Comparison of ENCODE assay signal across 8 cellular contexts in the genomic region with DNA sequence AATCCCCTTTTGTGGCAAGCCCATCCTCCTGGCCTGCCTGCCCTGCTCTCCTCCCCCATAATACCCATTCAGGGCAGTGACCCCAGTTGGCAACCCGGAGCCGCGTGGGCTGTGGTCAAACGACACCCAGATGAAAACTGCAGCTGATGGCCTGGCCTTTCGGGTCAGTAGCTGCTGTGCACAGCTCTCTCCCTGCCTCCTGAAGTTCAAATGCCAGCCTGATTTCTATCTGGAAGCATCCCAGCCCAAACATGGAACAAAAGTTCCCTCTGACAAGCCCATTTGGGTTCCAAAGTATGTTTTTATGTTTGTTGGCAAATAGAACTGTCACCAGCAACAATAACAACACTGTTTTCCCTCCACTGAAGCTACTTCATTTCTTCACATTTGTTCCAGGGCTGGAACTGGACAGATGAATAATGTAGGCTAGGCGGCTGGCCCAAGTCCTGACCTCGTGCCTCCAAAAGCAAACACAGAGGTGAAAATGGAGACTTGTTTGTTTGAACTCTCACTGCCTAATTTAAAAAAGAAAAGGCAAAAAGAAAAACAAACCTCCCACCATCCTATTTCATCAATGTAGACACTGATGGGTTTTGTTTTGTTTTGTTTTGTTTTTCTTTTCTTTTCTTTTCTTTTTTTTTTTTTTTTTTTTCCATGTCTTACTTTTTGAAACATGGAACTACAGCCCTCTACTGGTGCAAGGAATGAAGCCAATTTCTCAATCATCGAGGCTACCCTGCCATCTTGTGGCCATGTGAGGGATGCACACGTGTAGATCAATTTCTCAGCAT.
DNase-seq lines count a peak whose midpoint lies in the region; ATAC-seq and TF ChIP-seq lines count a peak whose summit lies in the region.

No MANE protein-coding gene starts in this region.

- H3K4me1 ChIP-seq in colonic mucosa (no peaks in the 10 kb centered on the region), liver (ENCODE audit: control insufficient read depth in 4 of 4, insufficient read depth in 4 of 4, low read length in 3 of 4) (peaks cover 5 to 23% (median 16%) of the 10 kb centered on the region in 4 donors)

- peak; percentile 96 for TF ChIP-seq CTCF in AG09319 (IDR thresholded peaks at IDR 0.05; ENCODE audit: low read depth, low read length)
- peak; percentile 96 for TF ChIP-seq CTCF in colonic mucosa (IDR thresholded peaks at IDR 0.05)
- peak; percentile 100 for TF ChIP-seq CTCF in liver (IDR thresholded peaks at IDR 0.05; ENCODE audit: low read depth, low read length, missing input control)

- H3K27me3 ChIP-seq in colonic mucosa (no peaks in the 10 kb centered on the region), liver (ENCODE audit: control insufficient read depth in 4 of 4, insufficient read depth in 4 of 4, low read length in 3 of 4) (no peaks in the 10 kb centered on the region)

- no peaks in the 10 kb centered on the region for H3K36me3 Mint-ChIP-seq in activated CD4-positive, alpha-beta T cell treated with anti-CD3 and anti-CD28 coated beads, Interleukin-2, amount 10 ng/mL, durations not matched to agents 24 days and 14 days (ENCODE audit: low read depth)

- H3K4me3 ChIP-seq in colonic mucosa (no peak overlapping the region), liver (ENCODE audit: low read depth in 1 of 3, low read length in 3 of 3) (no peak overlapping the region)

- H3K4me1 Mint-ChIP-seq in activated CD4-positive, alpha-beta T cell treated with anti-CD3 and anti-CD28 coated beads, Interleukin-2, amount 10 ng/mL, durations not matched to agents 24 days and 14 days, result peaks cover 9% of the 10 kb centered on the region

- no peaks in the 10 kb centered on the region for H3K9me3 Mint-ChIP-seq in activated CD4-positive, alpha-beta T cell treated with anti-CD3 and anti-CD28 coated beads, Interleukin-2, amount 10 ng/mL, durations not matched to agents 24 days and 14 days

- intact Hi-C loops in activated CD4-positive, alpha-beta T cell treated with anti-CD3 and anti-CD28 coated beads, Interleukin-2, amount 10 ng/mL, durations not matched to agents 24 days and 14 days (cut with micrococcal nuclease), result loop anchor here (1.0 to 10.0 kb wide), 5 partner anchors 224 to 928 kb away; no protein-coding TSS in a partner anchor
- intact Hi-C loops in colonic mucosa (cut with DNase I), result loop anchor here (5.0 to 10.0 kb wide), 3 partner anchors 258 to 930 kb away; no protein-coding TSS in a partner anchor

- no peak overlapping the region for H3K27ac Mint-ChIP-seq in activated CD4-positive, alpha-beta T cell treated with anti-CD3 and anti-CD28 coated beads, Interleukin-2, amount 10 ng/mL, durations not matched to agents 24 days and 14 days

- H3K4me3 Mint-ChIP-seq in activated CD4-positive, alpha-beta T cell treated with anti-CD3 and anti-CD28 coated beads, Interleukin-2, amount 10 ng/mL, durations not matched to agents 24 days and 14 days, result no peak overlapping the region

- H3K9me3 ChIP-seq in colonic mucosa (no peaks in the 10 kb centered on the region), liver (ENCODE audit: control insufficient read depth in 4 of 4, low read length in 3 of 4) (peaks cover 0 to 2% (median 1%) of the 10 kb centered on the region in 4 donors)

- TF ChIP-seq RAD21 in liver (IDR thresholded peaks at IDR 0.05), result peak; percentile 98 to 100

- H3K9ac ChIP-seq in colonic mucosa (ENCODE audit: low read depth in 2 of 2, low read length in 2 of 2) (no peak overlapping the region), liver (ENCODE audit: low read depth in 1 of 2, low read length in 2 of 2) (no peak overlapping the region)

- H3K27me3 Mint-ChIP-seq in activated CD4-positive, alpha-beta T cell treated with anti-CD3 and anti-CD28 coated beads, Interleukin-2, amount 10 ng/mL, durations not matched to agents 24 days and 14 days, result peaks cover 1% of the 10 kb centered on the region

- H3K27ac ChIP-seq in colonic mucosa, result no peak overlapping the region
- peak overlapping the region; percentile 71 to 76 for H3K27ac ChIP-seq in liver (ENCODE audit: low read depth in 1 of 2, low read length in 2 of 2)

- peak; percentile 83 for ATAC-seq in GM18909 (IDR thresholded peaks at IDR 0.05; ENCODE audit: poor library complexity, unreplicated experiment)
- ATAC-seq in HG03469 (IDR thresholded peaks at IDR 0.05; ENCODE audit: unreplicated experiment), result peak; percentile 67

- H3K36me3 ChIP-seq in colonic mucosa (no peaks in the 10 kb centered on the region), liver (ENCODE audit: control insufficient read depth in 4 of 4, insufficient read depth in 3 of 4, low read depth in 1 of 4, low read length in 3 of 4) (no peaks in the 10 kb centered on the region)

- DNase-seq in AG09319 (ENCODE audit: extremely low read depth, low read depth) (peak; percentile 83), NCI-H526 (lab: John Stamatoyannopoulos, UW) (peak; percentile 28 to 71), colonic mucosa (peak; percentile 70)
- peak; percentile 91 for DNase-seq in activated CD4-positive, alpha-beta T cell treated with anti-CD3 and anti-CD28 coated beads, Interleukin-2, amount 10 ng/mL, durations not matched to agents 24 days and 14 days
- peak; percentile 48 to 49 for DNase-seq in stimulated activated CD4-positive, alpha-beta T cell treated with anti-CD3 and anti-CD28 coated beads, Interleukin-4, amount 100 ng/mL, for 48 hours (ENCODE audit: low read depth in 2 of 2)

- 26% methylated on average over 9 of the region's 9 CpGs for WGBS in liver

TF ChIP-seq in liver, 16 proteins besides CTCF, POLR2A, EP300 and RAD21:
- peak; percentile 91 for TF ChIP-seq YY1 (IDR thresholded peaks at IDR 0.05)
- TF ChIP-seq, protein P1, sequence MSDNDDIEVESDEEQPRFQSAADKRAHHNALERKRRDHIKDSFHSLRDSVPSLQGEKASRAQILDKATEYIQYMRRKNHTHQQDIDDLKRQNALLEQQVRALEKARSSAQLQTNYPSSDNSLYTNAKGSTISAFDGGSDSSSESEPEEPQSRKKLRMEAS (IDR thresholded peaks at IDR 0.05), result peak; percentile 63
- TF ChIP-seq FOXA2 (IDR thresholded peaks at IDR 0.05), result no peak
- TF ChIP-seq RXRA (IDR thresholded peaks at IDR 0.05), result peak; percentile 67 to 72
- peak; percentile 36 for TF ChIP-seq NR2F2 (IDR thresholded peaks at IDR 0.05)
- TF ChIP-seq EGR1 (IDR thresholded peaks at IDR 0.05; ENCODE audit: low read depth in 2 of 2), result peak in 1 of 2 donors; percentile 51
- peak; percentile 41 to 51 for TF ChIP-seq HNF4A (conservative IDR thresholded peaks at IDR 0.05)
- peak; percentile 32 for TF ChIP-seq FOXA1 (IDR thresholded peaks at IDR 0.05)
- TF ChIP-seq, protein P2, sequence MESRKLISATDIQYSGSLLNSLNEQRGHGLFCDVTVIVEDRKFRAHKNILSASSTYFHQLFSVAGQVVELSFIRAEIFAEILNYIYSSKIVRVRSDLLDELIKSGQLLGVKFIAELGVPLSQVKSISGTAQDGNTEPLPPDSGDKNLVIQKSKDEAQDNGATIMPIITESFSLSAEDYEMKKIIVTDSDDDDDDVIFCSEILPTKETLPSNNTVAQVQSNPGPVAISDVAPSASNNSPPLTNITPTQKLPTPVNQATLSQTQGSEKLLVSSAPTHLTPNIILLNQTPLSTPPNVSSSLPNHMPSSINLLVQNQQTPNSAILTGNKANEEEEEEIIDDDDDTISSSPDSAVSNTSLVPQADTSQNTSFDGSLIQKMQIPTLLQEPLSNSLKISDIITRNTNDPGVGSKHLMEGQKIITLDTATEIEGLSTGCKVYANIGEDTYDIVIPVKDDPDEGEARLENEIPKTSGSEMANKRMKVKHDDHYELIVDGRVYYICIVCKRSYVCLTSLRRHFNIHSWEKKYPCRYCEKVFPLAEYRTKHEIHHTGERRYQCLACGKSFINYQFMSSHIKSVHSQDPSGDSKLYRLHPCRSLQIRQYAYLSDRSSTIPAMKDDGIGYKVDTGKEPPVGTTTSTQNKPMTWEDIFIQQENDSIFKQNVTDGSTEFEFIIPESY (IDR thresholded peaks at IDR 0.05), result no peak
- TF ChIP-seq, protein P3, sequence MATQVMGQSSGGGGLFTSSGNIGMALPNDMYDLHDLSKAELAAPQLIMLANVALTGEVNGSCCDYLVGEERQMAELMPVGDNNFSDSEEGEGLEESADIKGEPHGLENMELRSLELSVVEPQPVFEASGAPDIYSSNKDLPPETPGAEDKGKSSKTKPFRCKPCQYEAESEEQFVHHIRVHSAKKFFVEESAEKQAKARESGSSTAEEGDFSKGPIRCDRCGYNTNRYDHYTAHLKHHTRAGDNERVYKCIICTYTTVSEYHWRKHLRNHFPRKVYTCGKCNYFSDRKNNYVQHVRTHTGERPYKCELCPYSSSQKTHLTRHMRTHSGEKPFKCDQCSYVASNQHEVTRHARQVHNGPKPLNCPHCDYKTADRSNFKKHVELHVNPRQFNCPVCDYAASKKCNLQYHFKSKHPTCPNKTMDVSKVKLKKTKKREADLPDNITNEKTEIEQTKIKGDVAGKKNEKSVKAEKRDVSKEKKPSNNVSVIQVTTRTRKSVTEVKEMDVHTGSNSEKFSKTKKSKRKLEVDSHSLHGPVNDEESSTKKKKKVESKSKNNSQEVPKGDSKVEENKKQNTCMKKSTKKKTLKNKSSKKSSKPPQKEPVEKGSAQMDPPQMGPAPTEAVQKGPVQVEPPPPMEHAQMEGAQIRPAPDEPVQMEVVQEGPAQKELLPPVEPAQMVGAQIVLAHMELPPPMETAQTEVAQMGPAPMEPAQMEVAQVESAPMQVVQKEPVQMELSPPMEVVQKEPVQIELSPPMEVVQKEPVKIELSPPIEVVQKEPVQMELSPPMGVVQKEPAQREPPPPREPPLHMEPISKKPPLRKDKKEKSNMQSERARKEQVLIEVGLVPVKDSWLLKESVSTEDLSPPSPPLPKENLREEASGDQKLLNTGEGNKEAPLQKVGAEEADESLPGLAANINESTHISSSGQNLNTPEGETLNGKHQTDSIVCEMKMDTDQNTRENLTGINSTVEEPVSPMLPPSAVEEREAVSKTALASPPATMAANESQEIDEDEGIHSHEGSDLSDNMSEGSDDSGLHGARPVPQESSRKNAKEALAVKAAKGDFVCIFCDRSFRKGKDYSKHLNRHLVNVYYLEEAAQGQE (IDR thresholded peaks at IDR 0.05), result no peak
- TF ChIP-seq, protein P4, sequence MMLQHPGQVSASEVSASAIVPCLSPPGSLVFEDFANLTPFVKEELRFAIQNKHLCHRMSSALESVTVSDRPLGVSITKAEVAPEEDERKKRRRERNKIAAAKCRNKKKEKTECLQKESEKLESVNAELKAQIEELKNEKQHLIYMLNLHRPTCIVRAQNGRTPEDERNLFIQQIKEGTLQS (IDR thresholded peaks at IDR 0.05), result no peak
TF ChIP-seq in liver: peak in this region for 7.
